17 cellular contexts compared by ENCODE assay signal in the genomic region with DNA sequence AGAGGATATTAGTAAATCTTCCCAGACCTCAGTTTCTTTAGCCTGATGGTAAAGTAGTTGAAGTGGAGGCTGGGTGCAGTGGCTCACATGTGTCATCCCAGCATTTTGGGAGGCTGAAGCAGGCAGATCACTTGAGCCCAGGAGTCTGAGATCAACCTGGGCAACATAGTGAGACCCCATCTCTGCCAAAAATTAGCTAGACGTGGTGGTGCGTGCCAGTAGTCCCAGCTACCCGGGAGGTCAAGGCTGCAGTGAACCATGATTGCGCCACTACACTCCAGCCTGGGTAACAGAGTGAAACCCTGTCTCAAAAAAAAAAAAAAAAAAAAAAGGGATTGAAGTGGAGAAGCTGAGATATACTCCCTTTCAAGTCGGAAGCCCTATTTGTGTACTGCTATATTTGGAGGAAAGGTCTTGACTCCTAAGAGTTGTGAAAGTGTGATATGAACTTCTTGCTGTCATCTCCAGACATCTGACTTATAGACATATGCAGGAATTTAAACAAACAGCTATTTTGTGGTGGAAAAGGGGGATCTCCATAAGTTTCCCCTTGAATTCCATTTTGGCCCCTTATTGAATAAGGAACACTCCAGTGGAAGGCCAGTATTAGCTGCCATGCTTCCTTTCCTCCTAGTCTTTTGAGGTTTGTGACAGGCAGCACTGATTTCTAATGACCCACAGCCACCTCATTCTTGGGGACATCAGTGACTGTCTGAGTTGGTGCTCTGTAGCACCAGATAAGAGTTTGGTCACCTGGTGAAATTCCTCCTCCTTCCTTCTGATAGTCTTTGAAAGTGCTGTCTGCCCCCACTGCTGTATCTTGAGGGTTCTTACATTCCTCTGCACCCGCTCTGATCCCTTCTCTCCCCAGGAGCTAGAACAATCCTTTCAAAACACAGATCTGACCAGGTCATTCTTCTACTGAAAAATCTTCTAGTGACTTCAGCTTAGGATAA. TPM values are rescaled to one million over a fixed set of nuclear protein-coding genes. Genes with fewer than 3 reads are reported as not detected.
DNase-seq lines count a peak whose midpoint lies in the region; ATAC-seq and TF ChIP-seq lines count a peak whose summit lies in the region.
"Had no signal": no experiment of that assay in that cellular context is flagged by ENCODE, and none has a peak within 500 bp of the region (broad histone marks: within the 10 kb centered on the region; RNA-seq: fewer than 3 reads in every experiment).

No MANE protein-coding gene starts in this region.

- no peaks in the 10 kb centered on the region for H3K27me3 Mint-ChIP-seq in activated naive CD4-positive, alpha-beta T cell treated with anti-CD3 and anti-CD28 coated beads for 36 hours (ENCODE audit: low read depth)
- no peaks in the 10 kb centered on the region for H3K27me3 Mint-ChIP-seq in activated naive CD4-positive, alpha-beta T cell treated with anti-CD3 and anti-CD28 coated beads, Interleukin-2, amount 10 ng/mL, durations not matched to agents 7 days and 5 days
- H3K27me3 Mint-ChIP-seq in IgD-negative memory B cell (no peaks in the 10 kb centered on the region), chondrocyte (ENCODE audit: low read depth) (no peaks in the 10 kb centered on the region), osteocyte (ENCODE audit: unreplicated experiment) (no peaks in the 10 kb centered on the region)
- H3K27me3 Mint-ChIP-seq: naive thymus-derived CD8-positive, alpha-beta T cell had no signal

- no peaks in the 10 kb centered on the region for H3K9me3 Mint-ChIP-seq in activated naive CD4-positive, alpha-beta T cell treated with anti-CD3 and anti-CD28 coated beads for 36 hours
- H3K9me3 Mint-ChIP-seq in activated naive CD4-positive, alpha-beta T cell treated with anti-CD3 and anti-CD28 coated beads, Interleukin-2, amount 10 ng/mL, durations not matched to agents 7 days and 5 days = peaks cover 9% of the 10 kb centered on the region
- H3K9me3 Mint-ChIP-seq in IgD-negative memory B cell = no peaks in the 10 kb centered on the region
- no peaks in the 10 kb centered on the region for H3K9me3 Mint-ChIP-seq in chondrocyte (ENCODE audit: low read depth)
- H3K9me3 Mint-ChIP-seq in osteocyte (ENCODE audit: unreplicated experiment) = peaks cover 3% of the 10 kb centered on the region
- H3K9me3 Mint-ChIP-seq: activated T-helper 2 cell treated with anti-CD3 and anti-CD28 coated beads, Interferon-gamma antibody, Interleukin-2, Interleukin-4, amounts not matched to agents 10 μg/mL and 5 μg/mL and 100 μg/mL, durations not matched to agents 14 hours and 24 hours and 36 hours; naive thymus-derived CD8-positive, alpha-beta T cell had no signal

- H3K4me1 Mint-ChIP-seq in activated naive CD4-positive, alpha-beta T cell treated with anti-CD3 and anti-CD28 coated beads for 36 hours (ENCODE audit: low read depth) = peaks cover 80% of the 10 kb centered on the region
- H3K4me1 Mint-ChIP-seq in activated naive CD4-positive, alpha-beta T cell treated with anti-CD3 and anti-CD28 coated beads, Interleukin-2, amount 10 ng/mL, durations not matched to agents 7 days and 5 days = peaks cover 79% of the 10 kb centered on the region
- peaks cover 53 to 68% (median 68%) of the 10 kb centered on the region in 3 donors for H3K4me1 Mint-ChIP-seq in IgD-negative memory B cell
- peaks cover 48% of the 10 kb centered on the region for H3K4me1 Mint-ChIP-seq in chondrocyte (ENCODE audit: low read depth)
- H3K4me1 Mint-ChIP-seq in osteocyte (ENCODE audit: unreplicated experiment) = peaks cover 50% of the 10 kb centered on the region

- DNase-seq in activated naive CD4-positive, alpha-beta T cell treated with anti-CD3 and anti-CD28 coated beads for 36 hours = no peak
- DNase-seq in activated naive CD4-positive, alpha-beta T cell treated with anti-CD3 and anti-CD28 coated beads, Interleukin-2, amount 10 ng/mL, durations not matched to agents 7 days and 5 days = no peak
- DNase-seq in chondrocyte (ENCODE audit: low spot score) (no peak), osteocyte (ENCODE audit: extremely low spot score, unreplicated experiment) (no peak), A172 (ENCODE audit: low spot score) (no peak), LoVo (ENCODE audit: low spot score) (no peak)
- DNase-seq: COR-L47; DMS79 treated with DMSO at 0.1 percent for 48 hours; dorsolateral prefrontal cortex; gastrocnemius medialis; naive thymus-derived CD8-positive, alpha-beta T cell; NCI-H187; NCI-H2227 treated with DMSO at 0.1 percent for 48 hours; stimulated activated CD8-positive, alpha-beta memory T cell treated with anti-CD3 and anti-CD28 coated beads, Interleukin-4, amount 100 ng/mL, for 48 hours had no signal

- intact Hi-C loops in activated naive CD4-positive, alpha-beta T cell treated with anti-CD3 and anti-CD28 coated beads for 36 hours (cut with micrococcal nuclease) = no loop called here

- TF ChIP-seq CTCF in chondrocyte (IDR thresholded peaks at IDR 0.05) (no peak), osteocyte (IDR thresholded peaks at IDR 0.05) (no peak)

- peaks cover 11% of the 10 kb centered on the region for H3K36me3 Mint-ChIP-seq in activated naive CD4-positive, alpha-beta T cell treated with anti-CD3 and anti-CD28 coated beads for 36 hours (ENCODE audit: low read depth)
- H3K36me3 Mint-ChIP-seq in activated naive CD4-positive, alpha-beta T cell treated with anti-CD3 and anti-CD28 coated beads, Interleukin-2, amount 10 ng/mL, durations not matched to agents 7 days and 5 days = peaks cover 47% of the 10 kb centered on the region
- peaks cover 6% of the 10 kb centered on the region for H3K36me3 Mint-ChIP-seq in IgD-negative memory B cell
- H3K36me3 Mint-ChIP-seq in chondrocyte (ENCODE audit: low read depth) = no peaks in the 10 kb centered on the region
- peaks cover 4% of the 10 kb centered on the region for H3K36me3 Mint-ChIP-seq in osteocyte (ENCODE audit: unreplicated experiment)

- no peak overlapping the region for H3K4me3 Mint-ChIP-seq in activated naive CD4-positive, alpha-beta T cell treated with anti-CD3 and anti-CD28 coated beads for 36 hours
- H3K4me3 Mint-ChIP-seq in activated naive CD4-positive, alpha-beta T cell treated with anti-CD3 and anti-CD28 coated beads, Interleukin-2, amount 10 ng/mL, durations not matched to agents 7 days and 5 days = no peak overlapping the region
- H3K4me3 Mint-ChIP-seq in IgD-negative memory B cell (peak overlapping the region in 1 of 4 donors; percentile 38), chondrocyte (ENCODE audit: unreplicated experiment) (no peak overlapping the region), osteocyte (ENCODE audit: unreplicated experiment) (no peak overlapping the region)
- H3K4me3 Mint-ChIP-seq: naive thymus-derived CD8-positive, alpha-beta T cell had no signal

- peak overlapping the region; percentile 1 for H3K27ac Mint-ChIP-seq in activated naive CD4-positive, alpha-beta T cell treated with anti-CD3 and anti-CD28 coated beads for 36 hours
- no peak overlapping the region for H3K27ac Mint-ChIP-seq in activated naive CD4-positive, alpha-beta T cell treated with anti-CD3 and anti-CD28 coated beads, Interleukin-2, amount 10 ng/mL, durations not matched to agents 7 days and 5 days
- peak overlapping the region in 2 of 3 donors; percentile 75 to 78 for H3K27ac Mint-ChIP-seq in IgD-negative memory B cell
- peak overlapping the region; percentile 66 for H3K27ac Mint-ChIP-seq in chondrocyte (ENCODE audit: unreplicated experiment)
- H3K27ac Mint-ChIP-seq in osteocyte (ENCODE audit: unreplicated experiment) = peak overlapping the region; percentile 23
- H3K27ac Mint-ChIP-seq: activated T-helper 2 cell treated with anti-CD3 and anti-CD28 coated beads, Interferon-gamma antibody, Interleukin-2, Interleukin-4, amounts not matched to agents 10 μg/mL and 5 μg/mL and 100 μg/mL, durations not matched to agents 14 hours and 24 hours and 36 hours had no signal

- CTCF ChIA-PET in activated naive CD4-positive, alpha-beta T cell treated with anti-CD3 and anti-CD28 coated beads for 36 hours (lab: Charles Lee) = interaction anchor here (0.9 to 3.6 kb wide), 3 partner anchors 10 to 15 kb away, joined by 3 to 11 read pairs (median 8); no protein-coding TSS in a partner anchor
- CTCF ChIA-PET in activated naive CD4-positive, alpha-beta T cell treated with anti-CD3 and anti-CD28 coated beads, Interleukin-2, amount 10 ng/mL, durations not matched to agents 7 days and 5 days (lab: Charles Lee) = interaction anchor here (0.6 to 1.2 kb wide), 3 partner anchors 7 to 196 kb away, joined by 3 read pairs; no protein-coding TSS in a partner anchor

- ATAC-seq in HG03135 (IDR thresholded peaks at IDR 0.05; ENCODE audit: unreplicated experiment) = no peak
- ATAC-seq: gastrocnemius medialis; naive thymus-derived CD8-positive, alpha-beta T cell had no signal

RNA-seq across cellular contexts. Expression of gene ELK3, which starts 7.4 kb away (rescaled TPM):
- total RNA-seq in activated naive CD4-positive, alpha-beta T cell treated with anti-CD3 and anti-CD28 coated beads for 36 hours = 10 to 100 TPM; 11.4 to 14.1 TPM
- 17.9 TPM for polyA plus RNA-seq in IgD-negative memory B cell
- total RNA-seq in chondrocyte = 37.1 to 62.1 TPM (median 38.8 TPM) in 3 replicates
- 49.3 and 49.5 TPM in 2 replicates for total RNA-seq in osteocyte
- total RNA-seq in A172 (2014; rRNA removed; shearing (Covaris generic)) = 30.9 TPM in 2 replicates
